Comparison of ENCODE assay signal across 25 cellular contexts in genomic region chr5:128649183-128649582, GRCh38.
DNase-seq lines count a peak whose midpoint lies in the region; ATAC-seq and TF ChIP-seq lines count a peak whose summit lies in the region.
"Had no signal": no experiment of that assay in that cellular context is flagged by ENCODE, and none has a peak within 500 bp of the region (broad histone marks: within the 10 kb centered on the region; RNA-seq: fewer than 3 reads in every experiment).

No MANE protein-coding gene starts in this region.

- H3K27me3 Mint-ChIP-seq in natural killer cell treated with Interleukin-12 subunit alpha and Interleukin-12 subunit beta and Interleukin-15 and Interleukin-18, amount 100 ng/mL, for 72 hours = no peaks in the 10 kb centered on the region
- H3K27me3 Mint-ChIP-seq: activated naive CD8-positive, alpha-beta T cell treated with anti-CD3 and anti-CD28 coated beads, Interleukin-2, amount 10 ng/mL, durations not matched to agents 7 days and 5 days; effector memory CD8-positive, alpha-beta T cell had no signal

- H3K9me1 ChIP-seq in IMR-90 (ENCODE audit: insufficient read depth, low read length) = no peaks in the 10 kb centered on the region

- no peak for TF ChIP-seq POLR2A in IMR-90 (IDR thresholded peaks at IDR 0.05; ENCODE audit: low read depth, low read length)

- intact Hi-C loops in IMR-90 (cut with micrococcal nuclease) = loop anchor here (10.0 kb wide), 1 partner anchor 114 kb away; the partner anchor contains the start of gene FBN2

- in situ Hi-C loops in IMR-90 (cut with MboI; ENCODE audit: low sequenced_read_pairs) (no loop called here), HAP-1 (cut with MboI; ENCODE audit: low sequenced_read_pairs) (no loop called here)

- H3K9ac ChIP-seq in IMR-90 (ENCODE audit: low read depth, low read length) = no peak overlapping the region

- H3K27ac Mint-ChIP-seq in natural killer cell treated with Interleukin-12 subunit alpha and Interleukin-12 subunit beta and Interleukin-15 and Interleukin-18, amount 100 ng/mL, for 72 hours = no peak overlapping the region
- H3K27ac Mint-ChIP-seq: activated naive CD8-positive, alpha-beta T cell treated with anti-CD3 and anti-CD28 coated beads, Interleukin-2, amount 10 ng/mL, durations not matched to agents 7 days and 5 days; CD14-positive monocyte; effector memory CD8-positive, alpha-beta T cell; stimulated activated effector memory CD8-positive, alpha-beta T cell treated with anti-CD3 and anti-CD28 coated beads, Interleukin-12 subunit alpha, Interleukin-12 subunit beta, amount 100 ng/mL, for 72 hours; WTC11 had no signal

- dilution Hi-C loops in IMR-90 (cut with HindIII; ENCODE audit: low sequenced_read_pairs, unreplicated experiment) = no loop called here

- DNase-seq in AG09319 (ENCODE audit: extremely low read depth, low read depth) = peak; percentile 70
- DNase-seq in IMR-90 = peak; percentile 74
- peak; percentile 97 for DNase-seq in dedifferentiated amniotic fluid mesenchymal stem cell (ENCODE audit: extremely low spot score)
- DNase-seq in glomerular endothelial cell (ENCODE audit: extremely low read depth, low read depth, low spot score) = peak; percentile 67
- DNase-seq in HAP-1 (ENCODE audit: low spot score in 2 of 2) = no peak
- no peak for DNase-seq in SHP77 treated with DMSO at 0.1 percent for 48 hours (lab: John Stamatoyannopoulos, UW)
- no peak for DNase-seq in natural killer cell treated with Interleukin-12 subunit alpha and Interleukin-12 subunit beta and Interleukin-15 and Interleukin-18, amount 100 ng/mL, for 72 hours (ENCODE audit: low spot score)
- DNase-seq in WERI-Rb-1 = no peak
- DNase-seq: activated CD8-positive, alpha-beta memory T cell treated with anti-CD3 and anti-CD28 coated beads, Interleukin-2, amount 50 U/mL, for 48 hours; activated naive CD8-positive, alpha-beta T cell treated with anti-CD3 and anti-CD28 coated beads, Interleukin-2, amount 10 ng/mL, durations not matched to agents 7 days and 5 days; body of pancreas; effector memory CD8-positive, alpha-beta T cell; esophagus squamous epithelium; heart right ventricle; left colon; mesendoderm; NCI-H1105; NCI-H2029; NCI-H748 treated with DMSO at 0.1 percent for 48 hours; nucleus accumbens; RPMI8226 had no signal

- CTCF ChIA-PET in IMR-90 (lab: Yijun Ruan, JAX) = no interaction called here

- H3K9me3 ChIP-seq in IMR-90 (ENCODE audit: control insufficient read depth, insufficient read depth, low read length) (no peaks in the 10 kb centered on the region), HAP-1 (no peaks in the 10 kb centered on the region), WERI-Rb-1 (ENCODE audit: severe bottlenecking) (no peaks in the 10 kb centered on the region)
- H3K9me3 ChIP-seq: body of pancreas, esophagus squamous epithelium had no signal

- no peak overlapping the region for H3K18ac ChIP-seq in IMR-90 (ENCODE audit: low read depth, low read length)

- no peak overlapping the region; the same call in 1 of the 2 replicates for H4K91ac ChIP-seq in IMR-90 (ENCODE audit: insufficient read depth, low read depth, low read length)

- no peaks in the 10 kb centered on the region for H3K27me3 ChIP-seq in IMR-90 (ENCODE audit: control insufficient read depth, insufficient read depth, low read length)
- H3K27me3 ChIP-seq in HAP-1 (ENCODE audit: low read depth) = no peaks in the 10 kb centered on the region
- no peaks in the 10 kb centered on the region for H3K27me3 ChIP-seq in WERI-Rb-1 (ENCODE audit: insufficient read depth, low read depth, severe bottlenecking)
- H3K27me3 ChIP-seq: body of pancreas, esophagus squamous epithelium, heart right ventricle had no signal

- no peaks in the 10 kb centered on the region; the same call in 1 of the 2 replicates for H3K4me1 ChIP-seq in IMR-90 (ENCODE audit: control insufficient read depth, insufficient read depth, low read length)
- H3K4me1 ChIP-seq in HAP-1 = no peaks in the 10 kb centered on the region
- H3K4me1 ChIP-seq: body of pancreas, esophagus squamous epithelium, heart right ventricle had no signal

- no peak overlapping the region for H3K23ac ChIP-seq in IMR-90 (ENCODE audit: low read depth, low read length)

- H3K36me3 ChIP-seq in IMR-90 (ENCODE audit: control insufficient read depth, insufficient read depth, low read length) (no peaks in the 10 kb centered on the region), HAP-1 (replicated peaks) (no peaks in the 10 kb centered on the region), WERI-Rb-1 (no peaks in the 10 kb centered on the region)
- H3K36me3 ChIP-seq: esophagus squamous epithelium, heart right ventricle had no signal

- no peak overlapping the region for H3K4me3 Mint-ChIP-seq in natural killer cell treated with Interleukin-12 subunit alpha and Interleukin-12 subunit beta and Interleukin-15 and Interleukin-18, amount 100 ng/mL, for 72 hours
- H3K4me3 Mint-ChIP-seq: activated naive CD8-positive, alpha-beta T cell treated with anti-CD3 and anti-CD28 coated beads, Interleukin-2, amount 10 ng/mL, durations not matched to agents 7 days and 5 days; CD14-positive monocyte; effector memory CD8-positive, alpha-beta T cell; stimulated activated effector memory CD8-positive, alpha-beta T cell treated with anti-CD3 and anti-CD28 coated beads, Interleukin-12 subunit alpha, Interleukin-12 subunit beta, amount 100 ng/mL, for 72 hours; WTC11 had no signal

- H3K27ac ChIP-seq in IMR-90 (ENCODE audit: insufficient read depth, low read length) (no peak overlapping the region), WERI-Rb-1 (no peak overlapping the region)
- H3K27ac ChIP-seq: body of pancreas, esophagus squamous epithelium, heart right ventricle had no signal

- H2BK15ac ChIP-seq in IMR-90 (ENCODE audit: low read depth, low read length) = 0 out of 3 replicates have a peak overlapping the region, but pooled peaks have one; percentile 40

- POLR2A ChIA-PET in IMR-90 (lab: Charles Lee; ENCODE audit: unreplicated experiment) = no interaction called here

- TF ChIP-seq CTCF in AG09319 (IDR thresholded peaks at IDR 0.05; ENCODE audit: low read depth, low read length) = no peak
- TF ChIP-seq CTCF in IMR-90 (conservative IDR thresholded peaks at IDR 0.05; ENCODE audit: low read depth, low read length) = no peak
- TF ChIP-seq CTCF in WERI-Rb-1 (IDR thresholded peaks at IDR 0.05; ENCODE audit: low read depth, low read length) = no peak

- H3K14ac ChIP-seq in IMR-90 (replicated peaks; ENCODE audit: low read depth, low read length) = no peak overlapping the region

- no peaks in the 10 kb centered on the region for H3K79me1 ChIP-seq in IMR-90 (ENCODE audit: low read depth in 1 of 2, low read length in 2 of 2)

- no peak overlapping the region; a peak in 1 of 4 replicates for H4K8ac ChIP-seq in IMR-90 (ENCODE audit: low read depth in 2 of 2, low read length in 2 of 2)

- no peak overlapping the region for H2AK5ac ChIP-seq in IMR-90 (ENCODE audit: low read depth, low read length)

- H2AK9ac ChIP-seq in IMR-90 (replicated peaks; ENCODE audit: low read depth, low read length, poor library complexity) = no peak overlapping the region

- no peak overlapping the region for H2AFZ ChIP-seq in IMR-90 (replicated peaks; ENCODE audit: low read length, poor library complexity)

- H3K4me2 ChIP-seq in IMR-90 (ENCODE audit: low read depth, low read length) = no peak overlapping the region
- H3K4me2 ChIP-seq: smooth muscle cell had no signal

- no peaks in the 10 kb centered on the region for H3K4me1 Mint-ChIP-seq in natural killer cell treated with Interleukin-12 subunit alpha and Interleukin-12 subunit beta and Interleukin-15 and Interleukin-18, amount 100 ng/mL, for 72 hours (ENCODE audit: low read depth in 2 of 2)
- H3K4me1 Mint-ChIP-seq: activated naive CD8-positive, alpha-beta T cell treated with anti-CD3 and anti-CD28 coated beads, Interleukin-2, amount 10 ng/mL, durations not matched to agents 7 days and 5 days; CD14-positive monocyte; stimulated activated effector memory CD8-positive, alpha-beta T cell treated with anti-CD3 and anti-CD28 coated beads, Interleukin-12 subunit alpha, Interleukin-12 subunit beta, amount 100 ng/mL, for 72 hours; WTC11 had no signal

- no peaks in the 10 kb centered on the region for H3K36me3 Mint-ChIP-seq in natural killer cell treated with Interleukin-12 subunit alpha and Interleukin-12 subunit beta and Interleukin-15 and Interleukin-18, amount 100 ng/mL, for 72 hours
- H3K36me3 Mint-ChIP-seq: activated naive CD8-positive, alpha-beta T cell treated with anti-CD3 and anti-CD28 coated beads, Interleukin-2, amount 10 ng/mL, durations not matched to agents 7 days and 5 days; CD14-positive monocyte; stimulated activated effector memory CD8-positive, alpha-beta T cell treated with anti-CD3 and anti-CD28 coated beads, Interleukin-12 subunit alpha, Interleukin-12 subunit beta, amount 100 ng/mL, for 72 hours; WTC11 had no signal

- no peak overlapping the region; the same call in 1 of the 2 replicates for H3K56ac ChIP-seq in IMR-90 (ENCODE audit: extremely low read depth, insufficient read depth, low read length)

- peak overlapping the region; percentile 37 for H2BK5ac ChIP-seq in IMR-90 (ENCODE audit: low read depth, low read length, poor library complexity, severe bottlenecking)

- H2BK20ac ChIP-seq in IMR-90 (ENCODE audit: low read depth, low read length) = no peak overlapping the region

- peaks cover 12% of the 10 kb centered on the region for H3K9me3 Mint-ChIP-seq in natural killer cell treated with Interleukin-12 subunit alpha and Interleukin-12 subunit beta and Interleukin-15 and Interleukin-18, amount 100 ng/mL, for 72 hours

- H3K4ac ChIP-seq in IMR-90 (ENCODE audit: low read depth, low read length) = no peak overlapping the region

- no peak overlapping the region for H2BK120ac ChIP-seq in IMR-90 (ENCODE audit: low read depth, low read length)

- no peak overlapping the region for H3K4me3 ChIP-seq in IMR-90 (ENCODE audit: insufficient read depth, low read depth, low read length)
- H3K4me3 ChIP-seq in HAP-1 = no peak overlapping the region
- H3K4me3 ChIP-seq in WERI-Rb-1 (ENCODE audit: low read depth, low read length) = no peak overlapping the region
- H3K4me3 ChIP-seq: body of pancreas, esophagus squamous epithelium, heart right ventricle, smooth muscle cell had no signal

- TF ChIP-seq RAD21 in IMR-90 (IDR thresholded peaks at IDR 0.05; ENCODE audit: low read length) = no peak

- BruUV-seq in IMR-90 (replicated peaks; lab: Mats Ljungman, UMichigan) = no TSS peak

- H4K20me1 ChIP-seq in IMR-90 (ENCODE audit: insufficient read depth, low read length) = no peaks in the 10 kb centered on the region

- no peak; the same call in 1 of the 2 replicates for ATAC-seq in IMR-90 (ENCODE audit: low read depth)
- no peak for ATAC-seq in natural killer cell treated with Interleukin-12 subunit alpha and Interleukin-12 subunit beta and Interleukin-15 and Interleukin-18, amount 100 ng/mL, for 72 hours
- ATAC-seq: body of pancreas; effector memory CD8-positive, alpha-beta T cell; heart right ventricle; left colon; stimulated activated effector memory CD8-positive, alpha-beta T cell treated with anti-CD3 and anti-CD28 coated beads, Interleukin-12 subunit alpha, Interleukin-12 subunit beta, amount 100 ng/mL, for 72 hours; WTC11 had no signal

- no peak overlapping the region for H4K5ac ChIP-seq in IMR-90 (ENCODE audit: low read depth, low read length)

TF ChIP-seq in IMR-90, 13 proteins besides CTCF, POLR2A, EP300 and RAD21:
- TF ChIP-seq MAFK (IDR thresholded peaks at IDR 0.05; ENCODE audit: low read depth, low read length) (no peak), CEBPB (IDR thresholded peaks at IDR 0.05; ENCODE audit: low read depth, low read length) (peak; percentile 52; the same call in 1 of the 2 replicates)

Comparison
In these comparisons a context has a peak if more than half of its experiments do, and no peak if none do; other contexts are left out.
1. DNase-seq: peak in AG09319 (single experiment), IMR-90 (single experiment), dedifferentiated amniotic fluid mesenchymal stem cell (single experiment) and glomerular endothelial cell (single experiment); none in HAP-1 (0 of 2), SHP77 treated with DMSO at 0.1 percent for 48 hours (single experiment), natural killer cell treated with Interleukin-12 subunit alpha and Interleukin-12 subunit beta and Interleukin-15 and Interleukin-18, amount 100 ng/mL, for 72 hours (single experiment) and WERI-Rb-1 (single experiment).